20 cellular contexts compared by ENCODE assay signal in the genomic region with DNA sequence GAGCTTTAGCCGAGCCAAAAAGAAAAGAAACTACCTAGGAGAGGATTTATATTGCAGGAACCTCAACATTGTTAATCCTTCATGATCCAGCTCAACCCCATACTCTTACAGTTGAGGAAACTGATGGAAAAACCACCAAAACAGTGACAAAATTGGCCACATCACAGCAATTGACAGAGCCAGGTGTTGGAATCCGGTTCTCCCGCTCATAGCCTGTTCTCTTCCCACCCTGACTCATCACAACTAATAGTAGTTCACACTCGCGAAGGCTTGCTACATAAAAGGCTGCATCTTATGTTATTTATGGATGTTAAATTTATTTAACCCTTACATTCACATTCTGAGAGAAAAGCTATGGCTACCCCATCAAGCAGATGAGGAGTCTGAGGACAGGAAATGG. TPM values are rescaled to one million over a fixed set of nuclear protein-coding genes. Genes with fewer than 3 reads are reported as not detected.
"Had no signal": no experiment of that assay in that cellular context is flagged by ENCODE, and none has a peak within 500 bp of the region (broad histone marks: within the 10 kb centered on the region; RNA-seq: fewer than 3 reads in every experiment).

No MANE protein-coding gene starts in this region.

- H3K27me3 ChIP-seq: MG63 had no signal

- DNase-seq: KBM-7, MG63, NCI-H1092, NCI-H1105 treated with DMSO at 0.1 percent for 48 hours, NCI-H1417 treated with DMSO at 0.1 percent for 48 hours, NCI-H146, NCI-H1694 treated with DMSO at 0.1 percent for 48 hours, NCI-H1930, NCI-H2081 treated with DMSO at 0.1 percent for 48 hours, NCI-H2171, NCI-H226, NCI-H446, NCI-H510A, NCI-H524 treated with DMSO at 0.1 percent for 48 hours, NCI-H69, NCI-H774, Right ventricle myocardium superior, RPMI8226, SW 1271 had no signal

- H3K36me3 ChIP-seq: MG63 had no signal

- H3K9me3 ChIP-seq: MG63 had no signal

- H3K4me3 ChIP-seq: MG63 had no signal

RNA-seq across cellular contexts. Expression of a gene that starts 33.7 kb away (rescaled TPM):
- total RNA-seq: HT-29, Right ventricle myocardium superior had no signal
